ENCODE assay signal across 22 cellular contexts in the genomic region with DNA sequence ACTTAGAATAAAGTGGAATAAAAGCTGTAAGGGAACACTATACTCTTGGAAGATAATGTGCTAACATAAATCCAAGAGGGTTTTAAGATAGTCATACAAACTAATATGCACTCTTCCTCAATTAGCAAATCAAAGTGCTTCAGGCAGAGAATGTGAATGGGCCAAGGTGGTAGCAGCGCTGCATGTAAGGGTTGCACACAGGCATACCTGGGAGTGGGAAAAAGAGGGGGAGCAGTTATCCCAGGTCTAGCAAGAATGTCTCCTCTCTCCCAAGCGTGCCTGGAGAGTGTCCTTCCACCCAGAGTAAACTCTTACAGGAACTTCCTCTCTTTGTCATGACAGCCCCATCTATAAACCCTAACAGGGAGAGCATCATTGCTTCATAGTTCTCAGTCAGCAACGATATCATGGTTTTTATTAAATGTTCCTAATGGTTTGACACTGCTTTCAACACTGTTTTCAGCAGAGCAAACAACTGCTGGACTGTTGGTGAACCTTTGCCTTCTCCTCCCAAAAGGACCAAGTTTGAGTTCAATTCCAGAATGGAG.
DNase-seq lines count a peak whose midpoint lies in the region; ATAC-seq and TF ChIP-seq lines count a peak whose summit lies in the region.
"Had no signal": no experiment of that assay in that cellular context is flagged by ENCODE, and none has a peak within 500 bp of the region (broad histone marks: within the 10 kb centered on the region; RNA-seq: fewer than 3 reads in every experiment).

No MANE protein-coding gene starts in this region.

- H3K27ac Mint-ChIP-seq in CD4-positive, alpha-beta T cell: peak overlapping the region; percentile 91
- H3K27ac Mint-ChIP-seq in T-helper 17 cell (peak overlapping the region; percentile 93), immature natural killer cell (peak overlapping the region; percentile 98 to 100 (median 100))
- H3K27ac Mint-ChIP-seq: nephron had no signal

- CTCF ChIA-PET in CD4-positive, alpha-beta T cell (lab: Charles Lee): interaction anchor here (0.8 to 1.4 kb wide), 2 partner anchors 8 to 106 kb away, joined by 3 to 4 read pairs; a partner anchor contains a TSS

- H3K27me3 Mint-ChIP-seq in CD4-positive, alpha-beta T cell: peaks cover 7% of the 10 kb centered on the region
- H3K27me3 Mint-ChIP-seq in T-helper 17 cell (no peaks in the 10 kb centered on the region), immature natural killer cell (ENCODE audit: low read depth in 3 of 3) (peaks cover 11 to 34% (median 15%) of the 10 kb centered on the region in 3 donors)

- intact Hi-C loops in CD4-positive, alpha-beta T cell (cut with DNase I, micrococcal nuclease): loop anchor here in 1 of 2 experiments (5.0 kb wide), 1 partner anchor 47 kb away; no protein-coding TSS in a partner anchor
- intact Hi-C loops in left ventricle myocardium superior (cut with micrococcal nuclease): no loop called here

- H3K36me3 Mint-ChIP-seq in CD4-positive, alpha-beta T cell (ENCODE audit: low read depth): peaks cover 20% of the 10 kb centered on the region
- H3K36me3 Mint-ChIP-seq in T-helper 17 cell (ENCODE audit: low read depth): peaks cover 2% of the 10 kb centered on the region
- peaks cover 37 to 55% (median 44%) of the 10 kb centered on the region in 3 donors for H3K36me3 Mint-ChIP-seq in immature natural killer cell

- no peak for TF ChIP-seq CTCF in CD4-positive, alpha-beta T cell (IDR thresholded peaks at IDR 0.05)

- H3K4me3 Mint-ChIP-seq in CD4-positive, alpha-beta T cell: peak overlapping the region; percentile 16
- peak overlapping the region; percentile 75 for H3K4me3 Mint-ChIP-seq in T-helper 17 cell
- H3K4me3 Mint-ChIP-seq in immature natural killer cell: peak overlapping the region; percentile 84 to 97 (median 88)
- H3K4me3 Mint-ChIP-seq: nephron had no signal

- no peak for ATAC-seq in CD4-positive, alpha-beta T cell (ENCODE audit: poor library complexity)
- ATAC-seq in T-helper 17 cell (no peak), GM21528 (IDR thresholded peaks at IDR 0.05; ENCODE audit: low FRiP score, unreplicated experiment) (no peak), left ventricle myocardium superior (no peak)
- ATAC-seq: gastrocnemius medialis had no signal

- no peak overlapping the region for H3K27ac ChIP-seq in CD4-positive, alpha-beta T cell (ENCODE audit: low read depth, low read length)
- H3K27ac ChIP-seq: BLaER1, GM23248, PC-9, prostate gland, uterus had no signal

- no peaks in the 10 kb centered on the region for H3K27me3 ChIP-seq in CD4-positive, alpha-beta T cell (ENCODE audit: control insufficient read depth, insufficient read depth, low read length)
- H3K27me3 ChIP-seq: BLaER1, gastrocnemius medialis, uterus had no signal

- DNase-seq in SIG-M5 treated with dmso at 0.1 percent for 504 hours (lab: John Stamatoyannopoulos, UW; ENCODE audit: unreplicated experiment): peak; percentile 38
- no peak for DNase-seq in SIG-M5 (lab: John Stamatoyannopoulos, UW)
- DNase-seq in CD4-positive, alpha-beta T cell: no peak
- no peak for DNase-seq in T-helper 17 cell
- DNase-seq in immature natural killer cell: no peak
- no peak for DNase-seq in left ventricle myocardium superior
- no peak for DNase-seq in hippocampal formation (lab: John Stamatoyannopoulos, UW)
- DNase-seq: activated CD4-positive, alpha-beta T cell treated with anti-CD3 and anti-CD28 coated beads, Interleukin-2, amount 50 U/mL, for 4 hours; erythroblast; gastrocnemius medialis; mesenchymal stem cell; NCI-H1436; NCI-H2171 treated with DMSO at 0.1 percent for 48 hours; NCI-H748 treated with DMSO at 0.1 percent for 48 hours; PC-9; stimulated activated CD4-positive, alpha-beta T cell treated with anti-CD3 and anti-CD28 coated beads, Interleukin-4, amount 100 ng/mL, for 24 hours; uterus had no signal

- H3K9me3 ChIP-seq in CD4-positive, alpha-beta T cell (ENCODE audit: control insufficient read depth, low read length): no peaks in the 10 kb centered on the region
- no peaks in the 10 kb centered on the region for H3K9me3 ChIP-seq in T-helper 17 cell (ENCODE audit: control insufficient read depth, low read length, poor library complexity, severe bottlenecking)
- H3K9me3 ChIP-seq: BLaER1, gastrocnemius medialis, prostate gland, uterus had no signal

- peaks cover 98% of the 10 kb centered on the region for H3K4me1 Mint-ChIP-seq in CD4-positive, alpha-beta T cell (ENCODE audit: low read depth)
- H3K4me1 Mint-ChIP-seq in T-helper 17 cell: peaks cover 58% of the 10 kb centered on the region
- H3K4me1 Mint-ChIP-seq in immature natural killer cell: peaks cover 97 to 100% of the 10 kb centered on the region in 2 donors
- H3K4me1 Mint-ChIP-seq: nephron had no signal

- H3K9me3 Mint-ChIP-seq in CD4-positive, alpha-beta T cell: no peaks in the 10 kb centered on the region
- no peaks in the 10 kb centered on the region for H3K9me3 Mint-ChIP-seq in immature natural killer cell
- H3K9me3 Mint-ChIP-seq: nephron had no signal

- POLR2A ChIA-PET in CD4-positive, alpha-beta T cell (lab: Charles Lee): interaction anchor here (1.1 kb wide), 1 partner anchor 60 kb away, joined by 4 read pairs; no protein-coding TSS in a partner anchor

Comparison
In these comparisons a context has a peak if more than half of its experiments do, and no peak if none do; other contexts are left out.
1. H3K4me3 Mint-ChIP-seq: peak in every context shown above with its lines; median percentile 88 in immature natural killer cell; 75 in T-helper 17 cell; 16 in CD4-positive, alpha-beta T cell.